In genomic region chr1:202158810-202159533, GRCh38 we compare ENCODE assay signal across 10 cellular contexts. TPM values are rescaled to one million over a fixed set of nuclear protein-coding genes. Genes with fewer than 3 reads are reported as not detected.
DNase-seq lines count a peak whose midpoint lies in the region; ATAC-seq, FAIRE-seq and TF ChIP-seq lines count a peak whose summit lies in the region.
"Had no signal": no experiment of that assay in that cellular context is flagged by ENCODE, and none has a peak within 500 bp of the region (broad histone marks: within the 10 kb centered on the region; RNA-seq: fewer than 3 reads in every experiment).

No MANE protein-coding gene starts in this region.

- no peaks in the 10 kb centered on the region for H4K20me1 ChIP-seq in H1 (replicated peaks in 1 of 2; ENCODE audit: control insufficient read depth in 1 of 2, insufficient read depth in 2 of 2, low read length in 2 of 2)

- peak overlapping the region; percentile 55; the same call in 1 of the 2 replicates for H3K18ac ChIP-seq in H1 (ENCODE audit: extremely low read depth, low read length)

- DNase-seq in stimulated activated CD4-positive, alpha-beta T cell treated with anti-CD3 and anti-CD28 coated beads, Interleukin-1b, Interleukin-23, amount 100 ng/mL, for 48 hours = peak; percentile 57
- no peak for DNase-seq in stimulated activated CD4-positive, alpha-beta T cell treated with anti-CD3 and anti-CD28 coated beads, Interleukin-2, amount 100 ng/mL, for 48 hours
- DNase-seq in RPMI8226 (peak; percentile 78), H1 (ENCODE audit: low read depth in 1 of 2, low spot score in 2 of 2) (no peak), COR-L47 (lab: John Stamatoyannopoulos, UW) (no peak), urothelium cell line (ENCODE audit: low spot score) (no peak), DMS53 (lab: John Stamatoyannopoulos, UW) (no peak)
- DNase-seq: Calu3, NCI-H1694 treated with DMSO at 0.1 percent for 48 hours had no signal

- peak overlapping the region; percentile 68; the same call in 1 of the 2 replicates for H2BK5ac ChIP-seq in H1 (ENCODE audit: low read depth, low read length)

- no peak overlapping the region for H3K4me2 ChIP-seq in H1 (ENCODE audit: insufficient read depth in 1 of 2, low read depth in 2 of 2, low read length in 2 of 2)

- H2AFZ ChIP-seq in H1 (ENCODE audit: low read length) = no peak overlapping the region

- H2AK5ac ChIP-seq in H1 (ENCODE audit: low read depth, low read length) = 0 out of 2 replicates have a peak overlapping the region, but pooled peaks have one; percentile 34

- H3K9ac ChIP-seq in H1 (replicated peaks in 1 of 4; ENCODE audit: extremely low read depth in 1 of 4, low read depth in 3 of 4, low read length in 3 of 4) = no peak overlapping the region

- H2BK12ac ChIP-seq in H1 (ENCODE audit: low read depth, low read length) = peak overlapping the region; percentile 39; the same call in 1 of the 2 replicates

- H4K91ac ChIP-seq in H1 (replicated peaks; ENCODE audit: insufficient read length, low read length) = peak overlapping the region; percentile 4

- peaks cover 2 to 29% (median 11%) of the 10 kb centered on the region in 4 experiments for H3K4me1 ChIP-seq in H1 (replicated peaks in 1 of 4; ENCODE audit: control insufficient read depth in 3 of 4, insufficient read depth in 4 of 4, low read length in 3 of 4)

- FAIRE-seq in H1 (lab: Jason Lieb, UNC) (no peak), urothelium cell line (lab: Jason Lieb, UNC) (no peak)

- H3K23me2 ChIP-seq in H1 (ENCODE audit: low read depth, low read length) = no peaks in the 10 kb centered on the region

- no peak overlapping the region for H2BK20ac ChIP-seq in H1 (ENCODE audit: low read length)

- H3K9me3 ChIP-seq in H1 (ENCODE audit: insufficient read depth in 2 of 2, low read depth in 1 of 2, low read length in 1 of 2) = no peaks in the 10 kb centered on the region; a peak in 1 of 4 replicates

- TF ChIP-seq CTCF in H1 (IDR thresholded peaks at IDR 0.05; ENCODE audit: control extremely low read depth in 1 of 3, insufficient read depth in 1 of 3, low read depth in 1 of 3, low read length in 3 of 3) = peak in 2 of 3 experiments; percentile 3 to 40; a peak in 2 of 4 replicates

- no peak for TF ChIP-seq RAD21 in H1 (IDR thresholded peaks at IDR 0.05 in 1 of 2, conservative IDR thresholded peaks at IDR 0.05 in 1 of 2; ENCODE audit: low read depth in 2 of 2, low read length in 2 of 2)

- ATAC-seq in GM21526 (IDR thresholded peaks at IDR 0.05; ENCODE audit: low FRiP score, unreplicated experiment) = no peak

- no peaks in the 10 kb centered on the region for H3K27me3 ChIP-seq in H1 (replicated peaks in 1 of 4; ENCODE audit: control insufficient read depth in 3 of 4, extremely low read depth in 1 of 4, insufficient read depth in 3 of 4, low read length in 3 of 4)

- no peak overlapping the region for H3K56ac ChIP-seq in H1 (replicated peaks; ENCODE audit: insufficient read length, low read depth, low read length)

- H4K8ac ChIP-seq in H1 (ENCODE audit: extremely low read depth, insufficient read depth, low read length) = 0 out of 2 replicates have a peak overlapping the region, but pooled peaks have one; percentile 37

- H3K79me1 ChIP-seq in H1 (ENCODE audit: low read depth, low read length) = no peaks in the 10 kb centered on the region

- no peak overlapping the region for H3K4ac ChIP-seq in H1 (replicated peaks; ENCODE audit: insufficient read length, low read depth, low read length)

- H2BK15ac ChIP-seq in H1 (ENCODE audit: low read length) = no peak overlapping the region

- no peak for TF ChIP-seq POLR2A in H1 (IDR thresholded peaks at IDR 0.05; ENCODE audit: control extremely low read depth in 1 of 2, low read depth in 2 of 2, low read length in 2 of 2)

- WGBS in H1 (ENCODE audit: extremely low coverage in 1 of 2, insufficient coverage in 1 of 2, insufficient read length in 1 of 2, insufficient replicate concordance in 2 of 2, low coverage in 1 of 2, low lambda C conversion rate in 2 of 2, missing lambda C conversion rate in 1 of 2), 2 experiments = 87% methylated on average over 9 of the region's 10 CpGs; no CpG with 5 or more reads in 1 of the 2 experiments

- H3K23ac ChIP-seq in H1 (ENCODE audit: insufficient read length) = no peak overlapping the region

- H3K27ac ChIP-seq in H1 (ENCODE audit: low read depth, low read length) = no peak overlapping the region

- H3K36me3 ChIP-seq in H1 (ENCODE audit: control insufficient read depth in 2 of 4, insufficient read depth in 4 of 4, low read length in 3 of 4) = no peaks in the 10 kb centered on the region

- no peaks in the 10 kb centered on the region for H3K79me2 ChIP-seq in H1 (ENCODE audit: control insufficient read depth in 1 of 2, insufficient read depth in 2 of 2, low read length in 2 of 2)

- CTCF ChIA-PET in H1 (lab: Charles Lee; ENCODE audit: partially characterized antibody) = interaction anchor here (0.8 to 2.7 kb wide), 7 partner anchors 9 to 333 kb away, joined by 3 to 10 read pairs (median 3); partner anchors contain the start of gene LGR6

- TF ChIP-seq EP300 in H1 (IDR thresholded peaks at IDR 0.05; ENCODE audit: borderline replicate concordance in 1 of 2, low read depth in 2 of 2, low read length in 2 of 2) = no peak

- H4K5ac ChIP-seq in H1 (ENCODE audit: insufficient read length, low read depth, low read length) = no peak overlapping the region

- POLR2A ChIA-PET in H1 (lab: Charles Lee; ENCODE audit: partially characterized antibody) = no interaction called here

- no peak overlapping the region for H3K14ac ChIP-seq in H1 (ENCODE audit: insufficient read length)

- no peak overlapping the region for H3K4me3 ChIP-seq in H1 (ENCODE audit: extremely low read depth in 1 of 4, insufficient read depth in 2 of 4, low read depth in 3 of 4, low read length in 4 of 4)

- H2BK120ac ChIP-seq in H1 (replicated peaks; ENCODE audit: low read depth, low read length) = no peak overlapping the region

TF ChIP-seq in H1, 55 proteins besides CTCF, POLR2A, EP300 and RAD21 (continues in another document):
- TF ChIP-seq RFX5 (IDR thresholded peaks at IDR 0.05; ENCODE audit: borderline replicate concordance, low read depth, low read length) = no peak
- peak; percentile 49; the same call in 1 of the 2 replicates for TF ChIP-seq MAX (IDR thresholded peaks at IDR 0.05)
- no peak for TF ChIP-seq CBX5 (IDR thresholded peaks at IDR 0.05; ENCODE audit: low read depth, low read length)
- no peak for TF ChIP-seq RBBP5 (IDR thresholded peaks at IDR 0.05; ENCODE audit: borderline replicate concordance, low read depth, low read length)
- no peak for TF ChIP-seq HDAC6 (IDR thresholded peaks at IDR 0.05; ENCODE audit: low read depth, low read length)
- TF ChIP-seq KDM5A (IDR thresholded peaks at IDR 0.05; ENCODE audit: low read length) = no peak
- no peak for TF ChIP-seq JUN (IDR thresholded peaks at IDR 0.05; ENCODE audit: low read depth, low read length)
- TF ChIP-seq SP4 (IDR thresholded peaks at IDR 0.05; ENCODE audit: low read length) = 0 out of 2 replicates have a peak, but pooled peaks have one; percentile 33
- no peak for TF ChIP-seq TBP (IDR thresholded peaks at IDR 0.05; ENCODE audit: low read depth, low read length)
- TF ChIP-seq SP2 (IDR thresholded peaks at IDR 0.05; ENCODE audit: low read length) = no peak

RNA-seq across cellular contexts. Expression of gene PTPN7, which starts 1.4 kb away (rescaled TPM):
- total RNA-seq in H1 (2021; fragmentation: NEBNext Ultra II Directional; extraction: Animal tissue kit (Norgen Biotek cat#: 25700)) = not detected in 2 replicates
- 0.20 TPM in 2 replicates for polyA plus RNA-seq in H1 (2011; rRNA removed)
- polyA plus RNA-seq in H1 (2011; cell fraction: cytosol; rRNA removed) = 0.31 TPM
- polyA plus RNA-seq in H1 (2011; cell fraction: nucleus; rRNA removed) = 0.46 TPM
- polyA plus RNA-seq in H1 (2012, experiment 1 of 2) = 0.11 to 0.37 TPM (median 0.14 TPM) in 3 of 4 replicates, not detected in the other
- polyA plus RNA-seq in H1 (2012, experiment 2 of 2) = 0.13 TPM
- polyA plus RNA-seq in H1 (2013, experiment 1 of 2) = 0.12 TPM
- polyA plus RNA-seq in H1 (2013, experiment 2 of 2) = 0.11 TPM
- 0.10 TPM in 1 of 2 replicates, not detected in the other for polyA minus RNA-seq in H1 (2011; rRNA and poly(A)+ RNA removed)
- not detected for polyA minus RNA-seq in H1 (2011; cell fraction: cytosol; rRNA and poly(A)+ RNA removed)
- polyA minus RNA-seq in H1 (2011; cell fraction: nucleus; rRNA and poly(A)+ RNA removed) = not detected
- total RNA-seq: Calu3 had no signal

RNA-seq across cellular contexts. Expression of gene ARL8A, which starts 14.4 kb away (rescaled TPM):
- total RNA-seq in H1 (2021; fragmentation: NEBNext Ultra II Directional; extraction: Animal tissue kit (Norgen Biotek cat#: 25700)) = 58.7 and 59.0 TPM in 2 replicates
- polyA plus RNA-seq in H1 (2011; rRNA removed) = 40.3 and 41.7 TPM in 2 replicates
- 39.3 TPM for polyA plus RNA-seq in H1 (2011; cell fraction: cytosol; rRNA removed)
- 35.6 TPM for polyA plus RNA-seq in H1 (2011; cell fraction: nucleus; rRNA removed)
- polyA plus RNA-seq in H1 (2012, experiment 1 of 2) = 35.1 to 57.5 TPM (median 42.3 TPM) in 4 replicates
- polyA plus RNA-seq in H1 (2012, experiment 2 of 2) = 35.7 TPM
- 26.4 TPM for polyA plus RNA-seq in H1 (2013, experiment 1 of 2)
- 26.9 TPM for polyA plus RNA-seq in H1 (2013, experiment 2 of 2)
- polyA minus RNA-seq in H1 (2011; rRNA and poly(A)+ RNA removed) = 20.7 and 22.3 TPM in 2 replicates
- polyA minus RNA-seq in H1 (2011; cell fraction: cytosol; rRNA and poly(A)+ RNA removed) = 23.3 TPM
- polyA minus RNA-seq in H1 (2011; cell fraction: nucleus; rRNA and poly(A)+ RNA removed) = 16.2 TPM

RNA-seq across cellular contexts. Expression of gene LGR6, which starts 34.6 kb away (rescaled TPM):
- 0.50 and 1.1 TPM in 2 replicates for total RNA-seq in H1 (2021; fragmentation: NEBNext Ultra II Directional; extraction: Animal tissue kit (Norgen Biotek cat#: 25700))
- 1.0 and 1.3 TPM in 2 replicates for polyA plus RNA-seq in H1 (2011; rRNA removed)
- 0.56 TPM for polyA plus RNA-seq in H1 (2011; cell fraction: cytosol; rRNA removed)
- polyA plus RNA-seq in H1 (2011; cell fraction: nucleus; rRNA removed) = 1.6 TPM
- 0.36 to 1.2 TPM (median 0.82 TPM) in 4 replicates for polyA plus RNA-seq in H1 (2012, experiment 1 of 2)
- 0.59 TPM for polyA plus RNA-seq in H1 (2012, experiment 2 of 2)
- 1.0 TPM for polyA plus RNA-seq in H1 (2013, experiment 1 of 2)
- polyA plus RNA-seq in H1 (2013, experiment 2 of 2) = 1.0 TPM
- 0.66 and 0.91 TPM in 2 replicates for polyA minus RNA-seq in H1 (2011; rRNA and poly(A)+ RNA removed)
- polyA minus RNA-seq in H1 (2011; cell fraction: cytosol; rRNA and poly(A)+ RNA removed) = 2.3 TPM
- 1.7 TPM for polyA minus RNA-seq in H1 (2011; cell fraction: nucleus; rRNA and poly(A)+ RNA removed)
- total RNA-seq: Calu3 had no signal

RNA-seq across cellular contexts. Expression of gene GPR37L1, which starts 36.3 kb away (rescaled TPM):
- 0.08 and 0.13 TPM in 2 replicates for total RNA-seq in H1 (2021; fragmentation: NEBNext Ultra II Directional; extraction: Animal tissue kit (Norgen Biotek cat#: 25700))
- 0.23 and 0.25 TPM in 2 replicates for polyA plus RNA-seq in H1 (2011; rRNA removed)
- polyA plus RNA-seq in H1 (2011; cell fraction: cytosol; rRNA removed) = 0.16 TPM
- 0.17 TPM for polyA plus RNA-seq in H1 (2011; cell fraction: nucleus; rRNA removed)
- 0.18 to 0.20 TPM (median 0.20 TPM) in 4 replicates for polyA plus RNA-seq in H1 (2012, experiment 1 of 2)
- polyA plus RNA-seq in H1 (2012, experiment 2 of 2) = 0.09 TPM
- polyA plus RNA-seq in H1 (2013, experiment 1 of 2) = 0.10 TPM
- polyA plus RNA-seq in H1 (2013, experiment 2 of 2) = 0.15 TPM
- 0.13 and 0.22 TPM in 2 replicates for polyA minus RNA-seq in H1 (2011; rRNA and poly(A)+ RNA removed)
- polyA minus RNA-seq in H1 (2011; cell fraction: cytosol; rRNA and poly(A)+ RNA removed) = not detected
- 0.50 TPM for polyA minus RNA-seq in H1 (2011; cell fraction: nucleus; rRNA and poly(A)+ RNA removed)

Comparison
In these comparisons a context has a peak if more than half of its experiments do, and no peak if none do; other contexts are left out.
1. DNase-seq: peak in stimulated activated CD4-positive, alpha-beta T cell treated with anti-CD3 and anti-CD28 coated beads, Interleukin-1b, Interleukin-23, amount 100 ng/mL, for 48 hours (single experiment) and RPMI8226 (single experiment); none in stimulated activated CD4-positive, alpha-beta T cell treated with anti-CD3 and anti-CD28 coated beads, Interleukin-2, amount 100 ng/mL, for 48 hours (0 of 2), H1 (0 of 2), COR-L47 (single experiment), urothelium cell line (single experiment) and DMS53 (single experiment).